In the genomic region with DNA sequence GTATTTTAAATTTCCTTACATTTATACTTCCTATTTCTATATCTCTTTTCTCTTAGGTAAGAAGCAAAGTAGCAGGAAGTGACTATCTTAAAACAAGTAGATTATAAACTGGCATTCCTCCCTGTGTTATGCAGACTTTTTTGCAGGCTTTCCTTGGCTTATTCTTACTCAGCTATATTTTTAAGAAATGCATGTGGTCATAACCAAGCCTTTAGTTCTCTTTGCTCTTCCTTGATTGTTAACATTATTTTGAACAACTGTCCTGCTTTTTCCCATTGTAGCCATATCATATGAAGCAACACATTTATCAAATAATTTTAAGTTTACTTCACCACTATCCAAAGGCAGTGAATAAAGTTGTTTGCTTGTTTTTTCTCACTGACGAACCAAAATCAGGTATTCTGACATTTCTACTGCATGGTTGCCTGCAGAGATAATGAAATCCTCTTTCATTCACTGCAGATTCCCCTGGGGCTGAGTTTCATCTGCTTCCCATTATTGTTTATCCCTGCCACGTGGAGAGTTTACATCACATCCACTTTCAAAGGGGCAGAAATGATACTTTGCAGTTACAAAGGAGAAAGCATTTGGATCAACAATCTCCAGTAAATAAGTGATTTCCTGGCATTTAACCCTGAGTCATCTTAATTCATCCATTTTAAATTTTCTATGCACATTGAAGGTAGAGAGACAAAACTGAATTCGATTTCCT, we compare ENCODE assay signal across 1 cellular context.
TF ChIP-seq lines count a peak whose summit lies in the region.

No MANE protein-coding gene starts in this region.

TF ChIP-seq in SK-N-SH, 30 proteins besides CTCF, POLR2A, EP300 and RAD21 (continued from another document):
- TF ChIP-seq, protein P1, sequence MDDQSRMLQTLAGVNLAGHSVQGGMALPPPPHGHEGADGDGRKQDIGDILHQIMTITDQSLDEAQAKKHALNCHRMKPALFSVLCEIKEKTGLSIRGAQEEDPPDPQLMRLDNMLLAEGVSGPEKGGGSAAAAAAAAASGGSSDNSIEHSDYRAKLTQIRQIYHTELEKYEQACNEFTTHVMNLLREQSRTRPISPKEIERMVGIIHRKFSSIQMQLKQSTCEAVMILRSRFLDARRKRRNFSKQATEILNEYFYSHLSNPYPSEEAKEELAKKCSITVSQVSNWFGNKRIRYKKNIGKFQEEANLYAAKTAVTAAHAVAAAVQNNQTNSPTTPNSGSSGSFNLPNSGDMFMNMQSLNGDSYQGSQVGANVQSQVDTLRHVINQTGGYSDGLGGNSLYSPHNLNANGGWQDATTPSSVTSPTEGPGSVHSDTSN (IDR thresholded peaks at IDR 0.05): peak; percentile 60
- TF ChIP-seq GABPA (IDR thresholded peaks at IDR 0.05; ENCODE audit: low read depth): no peak
- no peak for TF ChIP-seq SMC3 (IDR thresholded peaks at IDR 0.05; ENCODE audit: low read depth, low read length)
- TF ChIP-seq EZH2phosphoT487 (IDR thresholded peaks at IDR 0.05; ENCODE audit: borderline replicate concordance, low read depth): no peak
- peak; percentile 93 for TF ChIP-seq CHD2 (IDR thresholded peaks at IDR 0.05; ENCODE audit: low read length, partially characterized antibody)
- no peak for TF ChIP-seq FOXM1 (IDR thresholded peaks at IDR 0.05; ENCODE audit: low read depth)
- TF ChIP-seq YY1 (IDR thresholded peaks at IDR 0.05; ENCODE audit: low read depth): 0 out of 2 replicates have a peak, but pooled peaks have one; percentile 17
- TF ChIP-seq, protein P2, sequence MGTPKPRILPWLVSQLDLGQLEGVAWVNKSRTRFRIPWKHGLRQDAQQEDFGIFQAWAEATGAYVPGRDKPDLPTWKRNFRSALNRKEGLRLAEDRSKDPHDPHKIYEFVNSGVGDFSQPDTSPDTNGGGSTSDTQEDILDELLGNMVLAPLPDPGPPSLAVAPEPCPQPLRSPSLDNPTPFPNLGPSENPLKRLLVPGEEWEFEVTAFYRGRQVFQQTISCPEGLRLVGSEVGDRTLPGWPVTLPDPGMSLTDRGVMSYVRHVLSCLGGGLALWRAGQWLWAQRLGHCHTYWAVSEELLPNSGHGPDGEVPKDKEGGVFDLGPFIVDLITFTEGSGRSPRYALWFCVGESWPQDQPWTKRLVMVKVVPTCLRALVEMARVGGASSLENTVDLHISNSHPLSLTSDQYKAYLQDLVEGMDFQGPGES (IDR thresholded peaks at IDR 0.05; ENCODE audit: low read depth, low read length): no peak
- TF ChIP-seq FOSL2 (IDR thresholded peaks at IDR 0.05; ENCODE audit: borderline replicate concordance, low read depth): no peak
- no peak for TF ChIP-seq JUND (IDR thresholded peaks at IDR 0.05)
- TF ChIP-seq TAF1 (IDR thresholded peaks at IDR 0.05; ENCODE audit: borderline replicate concordance, low read depth, low read length): no peak
- TF ChIP-seq FOXJ3 (CRISPR knock-in tag; IDR thresholded peaks at IDR 0.05): peak; percentile 99
- peak; percentile 94 for TF ChIP-seq TCF12 (IDR thresholded peaks at IDR 0.05)
- TF ChIP-seq NRF1 (IDR thresholded peaks at IDR 0.05; ENCODE audit: low read depth, low read length): no peak
- TF ChIP-seq, protein P3, sequence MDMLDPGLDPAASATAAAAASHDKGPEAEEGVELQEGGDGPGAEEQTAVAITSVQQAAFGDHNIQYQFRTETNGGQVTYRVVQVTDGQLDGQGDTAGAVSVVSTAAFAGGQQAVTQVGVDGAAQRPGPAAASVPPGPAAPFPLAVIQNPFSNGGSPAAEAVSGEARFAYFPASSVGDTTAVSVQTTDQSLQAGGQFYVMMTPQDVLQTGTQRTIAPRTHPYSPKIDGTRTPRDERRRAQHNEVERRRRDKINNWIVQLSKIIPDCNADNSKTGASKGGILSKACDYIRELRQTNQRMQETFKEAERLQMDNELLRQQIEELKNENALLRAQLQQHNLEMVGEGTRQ (IDR thresholded peaks at IDR 0.05; ENCODE audit: borderline replicate concordance, low read depth, low read length): peak; percentile 58
- no peak; the same call in 1 of the 2 replicates for TF ChIP-seq NFIC (IDR thresholded peaks at IDR 0.05; ENCODE audit: borderline replicate concordance)
- TF ChIP-seq ELF1 (IDR thresholded peaks at IDR 0.05): no peak
- no peak for TF ChIP-seq TEAD4 (IDR thresholded peaks at IDR 0.05; ENCODE audit: borderline replicate concordance, insufficient read depth)
- peak; percentile 82; the same call in 1 of the 2 replicates for TF ChIP-seq POLR2AphosphoS5 (IDR thresholded peaks at IDR 0.05; ENCODE audit: low read depth, low read length)
- no peak for TF ChIP-seq RFX5 (IDR thresholded peaks at IDR 0.05; ENCODE audit: low read length)
TF ChIP-seq in SK-N-SH: peak in this region for 13.
